ENCODE assay signal across 9 cellular contexts in the genomic region with DNA sequence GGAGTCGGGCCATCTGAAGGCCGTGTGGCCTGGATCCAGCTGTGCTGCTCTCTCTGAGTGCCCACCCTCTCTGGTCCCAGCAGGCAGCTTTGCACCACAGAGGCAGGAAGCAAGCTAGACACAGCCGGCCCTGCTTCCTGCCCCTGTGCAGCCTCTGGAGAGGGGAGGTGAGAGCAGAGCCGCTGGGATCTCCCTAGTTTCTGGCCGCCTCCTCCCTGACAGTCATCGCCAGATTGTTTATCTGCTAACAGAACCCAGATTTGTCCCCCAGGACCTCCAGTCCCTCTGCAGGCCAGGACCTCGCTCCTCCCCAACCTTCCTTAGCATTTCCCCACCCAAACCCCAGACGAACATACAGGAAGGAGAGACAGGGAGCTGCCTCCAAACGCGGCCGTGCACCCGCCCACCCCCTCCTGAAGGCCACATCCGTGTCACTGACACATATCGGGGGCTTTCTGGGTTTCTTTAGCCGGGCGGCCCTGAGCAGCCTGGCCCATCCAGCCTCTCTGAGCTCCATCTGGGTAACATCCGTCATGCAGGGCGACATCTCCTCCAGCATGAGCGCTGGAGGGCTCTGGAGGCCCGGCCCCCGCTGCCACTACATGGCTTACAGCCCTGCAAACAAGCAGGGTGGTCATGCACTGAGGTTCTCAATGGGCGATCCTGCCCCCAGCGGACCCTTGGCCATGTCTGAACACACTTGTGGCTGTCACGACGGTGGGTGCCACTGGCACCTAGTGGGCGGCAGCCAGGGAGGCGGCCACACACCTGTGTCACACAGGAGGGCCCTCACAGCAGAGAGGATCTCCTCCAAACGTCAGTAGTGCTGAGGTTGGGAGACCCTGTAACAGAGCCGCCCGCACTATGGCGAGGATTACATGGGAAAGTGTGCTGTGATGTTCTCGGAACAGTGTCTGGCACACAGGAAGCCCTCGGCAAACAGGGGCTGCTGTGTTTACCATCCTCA. TPM values are rescaled to one million over a fixed set of nuclear protein-coding genes. Genes with fewer than 3 reads are reported as not detected.
DNase-seq lines count a peak whose midpoint lies in the region; ATAC-seq, FAIRE-seq and TF ChIP-seq lines count a peak whose summit lies in the region.
"Had no signal": no experiment of that assay in that cellular context is flagged by ENCODE, and none has a peak within 500 bp of the region (broad histone marks: within the 10 kb centered on the region; RNA-seq: fewer than 3 reads in every experiment).

No MANE protein-coding gene starts in this region.

- intact Hi-C loops in spleen (cut with DNase I; ENCODE audit: low total_unique reads), result no loop called here

- 39 to 60% (median 56%) methylated on average over 23 to 33 of the region's 33 CpGs for WGBS in spleen, 5 donors

- H3K4me1 ChIP-seq in fibroblast of lung (ENCODE audit: control insufficient read depth, extremely low read depth, insufficient read depth, low read length) (peaks cover 6% of the 10 kb centered on the region), spleen (peaks cover 4 to 34% (median 15%) of the 10 kb centered on the region in 6 donors)

- H3K9me3 ChIP-seq in fibroblast of lung (ENCODE audit: control insufficient read depth, insufficient read depth, low read depth, low read length) (no peaks in the 10 kb centered on the region), spleen (no peaks in the 10 kb centered on the region)

- H4K20me1 ChIP-seq in fibroblast of lung (ENCODE audit: control insufficient read depth, extremely low read depth, insufficient read depth, low read length), result no peaks in the 10 kb centered on the region

- H3K27me3 ChIP-seq in fibroblast of lung (ENCODE audit: control insufficient read depth, insufficient read depth, low read length), result no peaks in the 10 kb centered on the region
- peaks cover 0 to 21% (median 0%) of the 10 kb centered on the region in 7 donors for H3K27me3 ChIP-seq in spleen (replicated peaks in 1 of 7)

- TF ChIP-seq CTCF in fibroblast of lung (conservative IDR thresholded peaks at IDR 0.05 in 1 of 2, IDR thresholded peaks at IDR 0.05 in 1 of 2; ENCODE audit: low read depth in 1 of 2, low read length in 2 of 2) (no peak), spleen (IDR thresholded peaks at IDR 0.05 in 8 of 11, conservative IDR thresholded peaks at IDR 0.05 in 3 of 11) (peak in 1 of 11 experiments; percentile 6)

- FAIRE-seq in RCC 7860 (lab: Jason Lieb, UNC), result no peak

- no peak overlapping the region for H2AFZ ChIP-seq in fibroblast of lung (ENCODE audit: low read length)

- H3K4me3 ChIP-seq in fibroblast of lung (replicated peaks in 1 of 4; ENCODE audit: control extremely low read depth in 1 of 4, insufficient read depth in 1 of 4, low read depth in 3 of 4, low read length in 4 of 4), result no peak overlapping the region
- H3K4me3 ChIP-seq in spleen, result no peak overlapping the region

- no peak overlapping the region for H3K4me2 ChIP-seq in fibroblast of lung (ENCODE audit: extremely low read depth, insufficient read depth, low read length)

- no peaks in the 10 kb centered on the region for H3K79me2 ChIP-seq in fibroblast of lung (ENCODE audit: control insufficient read depth, insufficient read depth, low read length)

- ATAC-seq in GM18520 (IDR thresholded peaks at IDR 0.05; ENCODE audit: unreplicated experiment), result no peak

- DNase-seq in EH (ENCODE audit: low read depth), result peak; percentile 24
- DNase-seq in activated T-cell treated with anti-CD3 and anti-CD28 coated beads for 24 hours (ENCODE audit: low read depth), result peak; percentile 37
- peak in 1 of 2 donors; percentile 18 for DNase-seq in fibroblast of lung (ENCODE audit: low read depth in 2 of 2)
- peak; percentile 70 for DNase-seq in spleen
- DNase-seq in RCC 7860 (ENCODE audit: low spot score), result no peak
- no peak for DNase-seq in NCI-H2107 (lab: John Stamatoyannopoulos, UW)
- DNase-seq in globus pallidus (ENCODE audit: low spot score), result no peak

- H3K27ac ChIP-seq in fibroblast of lung (ENCODE audit: insufficient read depth, low read length), result no peak overlapping the region
- H3K27ac ChIP-seq in spleen, result peak overlapping the region; percentile 27 to 81 (median 67)

- no peaks in the 10 kb centered on the region for H3K36me3 ChIP-seq in fibroblast of lung (ENCODE audit: control insufficient read depth, insufficient read depth, low read length)
- H3K36me3 ChIP-seq in spleen, result no peaks in the 10 kb centered on the region

- H3K9ac ChIP-seq in fibroblast of lung (ENCODE audit: insufficient read depth, low read length), result peak overlapping the region; percentile 23

- TF ChIP-seq POLR2A in spleen (IDR thresholded peaks at IDR 0.05), result no peak

RNA-seq across cellular contexts. Expression of a gene that starts 47.6 kb away (rescaled TPM):
- not detected in 2 replicates for total RNA-seq in fibroblast of lung
- polyA plus RNA-seq in fibroblast of lung, result not detected in 2 replicates
- 0.15 TPM in 1 of 2 replicates, not detected in the other for polyA plus RNA-seq in fibroblast of lung (2012)
- polyA minus RNA-seq in fibroblast of lung (ENCODE audit: low replicate concordance), result not detected in 2 replicates
- 1 to 10 TPM in 1 of 7 donors, under 1 TPM in 4, not detected in 2; 0.27 to 1.2 (median 0.57) TPM for total RNA-seq in spleen
- polyA plus RNA-seq in spleen, result under 1 TPM; 0.03 to 0.26 (median 0.16) TPM
- total RNA-seq: HT1080 had no signal

RNA-seq across cellular contexts. Expression of a gene that starts 54.4 kb away (rescaled TPM):
- total RNA-seq in fibroblast of lung (4.8 and 9.0 TPM in 2 replicates), spleen (1 to 10 TPM; 1.0 to 4.5 (median 3.1) TPM)
- polyA plus RNA-seq in fibroblast of lung (0.49 and 2.5 TPM in 2 replicates), spleen (1 to 10 TPM; 1.3 to 1.5 (median 1.5) TPM)
- 0.93 and 4.8 TPM in 2 replicates for polyA plus RNA-seq in fibroblast of lung (2012)
- 1.6 and 3.8 TPM in 2 replicates for polyA minus RNA-seq in fibroblast of lung (ENCODE audit: low replicate concordance)

Comparison
In these comparisons a context has a peak if more than half of its experiments do, and no peak if none do; other contexts are left out.
1. DNase-seq: peak in EH (single experiment), activated T-cell treated with anti-CD3 and anti-CD28 coated beads for 24 hours (single experiment) and spleen (single experiment); none in RCC 7860 (single experiment), NCI-H2107 (single experiment) and globus pallidus (single experiment).